ENCODE assay signal across 22 cellular contexts in the genomic region with DNA sequence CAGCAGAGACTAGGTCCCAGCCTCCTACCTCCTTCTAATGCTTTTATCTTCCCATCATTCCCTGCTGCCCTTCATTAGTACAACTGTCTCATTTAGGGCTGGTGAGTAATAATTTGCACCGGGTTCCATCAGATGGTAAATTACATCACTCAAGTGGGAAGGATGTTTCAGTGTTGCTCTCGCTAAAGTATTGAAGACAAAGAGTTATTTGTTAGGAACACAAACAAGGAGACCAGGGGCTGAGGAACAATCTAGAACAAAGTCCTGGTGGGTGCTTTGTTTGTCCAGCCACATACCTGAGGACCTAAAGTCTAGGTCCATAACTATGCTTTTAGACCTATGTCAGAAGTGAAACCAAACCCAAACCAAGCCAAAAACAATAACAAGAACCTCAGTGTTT.
"Had no signal": no experiment of that assay in that cellular context is flagged by ENCODE, and none has a peak within 500 bp of the region (broad histone marks: within the 10 kb centered on the region; RNA-seq: fewer than 3 reads in every experiment).

No MANE protein-coding gene starts in this region.

- DNase-seq: activated CD4-positive, alpha-beta T cell treated with anti-CD3 and anti-CD28 coated beads for 1 hour; activated CD4-positive, alpha-beta T cell treated with anti-CD3 and anti-CD28 coated beads, Interleukin-2, amount 10 ng/mL, durations not matched to agents 24 days and 14 days; activated CD4-positive, alpha-beta T cell treated with anti-CD3 and anti-CD28 coated beads, Interleukin-2, amount 50 U/mL, for 48 hours; activated CD8-positive, alpha-beta memory T cell treated with anti-CD3 and anti-CD28 coated beads, Interleukin-2, amount 10 ng/mL, durations not matched to agents 7 days and 5 days; activated effector memory CD4-positive, alpha-beta T cell treated with Interleukin-2 at 50 U/mL for 16 hours; activated naive CD4-positive, alpha-beta T cell; activated T-cell treated with anti-CD3 and anti-CD28 coated beads, Interleukin-2, amount 50 U/mL, for 24 hours; body of pancreas; MM.1S; NCI-H1105; NCI-H1436; NCI-H1694 treated with DMSO at 0.1 percent for 48 hours; NCI-H2029 treated with DMSO at 0.1 percent for 48 hours; NCI-H510A treated with DMSO at 0.1 percent for 48 hours; NCI-H69; Peyer's patch; Right ventricle myocardium superior; SJCRH30 had no signal

- H3K36me3 ChIP-seq: ascending aorta, Peyer's patch, SJCRH30 had no signal

- H3K9me3 ChIP-seq: ascending aorta, body of pancreas, Peyer's patch, SJCRH30 had no signal

- H3K4me1 ChIP-seq: ascending aorta, body of pancreas, Peyer's patch, SJCRH30 had no signal

- H3K27ac ChIP-seq: ascending aorta, body of pancreas, Peyer's patch, RWPE1, SJCRH30 had no signal

- ATAC-seq: activated CD8-positive, alpha-beta memory T cell treated with anti-CD3 and anti-CD28 coated beads, Interleukin-2, amount 10 ng/mL, durations not matched to agents 7 days and 5 days; body of pancreas; SK-N-SH treated with all-trans-retinoic acid at 6 μM for 48 hours; WTC11 had no signal

- H3K27me3 ChIP-seq: ascending aorta, body of pancreas, Peyer's patch had no signal

- H3K4me3 ChIP-seq: ascending aorta, body of pancreas, Peyer's patch, SJCRH30 had no signal
